In genomic region chr7:71173955-71174354, GRCh38 we compare ENCODE assay signal across 27 cellular contexts. TPM values are rescaled to one million over a fixed set of nuclear protein-coding genes. Genes with fewer than 3 reads are reported as not detected.
A peak's percentile ranks its signal among the peaks of the same experiment; 100 is the strongest.
DNase-seq lines count a peak whose midpoint lies in the region; ATAC-seq, FAIRE-seq and TF ChIP-seq lines count a peak whose summit lies in the region.
"Had no signal": no experiment of that assay in that cellular context is flagged by ENCODE, and none has a peak within 500 bp of the region (broad histone marks: within the 10 kb centered on the region; RNA-seq: fewer than 3 reads in every experiment).

No MANE protein-coding gene starts in this region.

- H4K20me1 ChIP-seq in HepG2 (ENCODE audit: insufficient read depth, low read length), result no peaks in the 10 kb centered on the region

- CTCF ChIA-PET in HepG2 (lab: Yijun Ruan, JAX; ENCODE audit: low intra/inter-chr PET ratio, low total read pairs), result no interaction called here

- H2AFZ ChIP-seq in HepG2 (ENCODE audit: low read length), result no peak overlapping the region

- H3K36me3 ChIP-seq in HepG2 (replicated peaks in 1 of 2; ENCODE audit: control insufficient read depth in 1 of 2, insufficient read depth in 2 of 2, low read length in 2 of 2) (no peaks in the 10 kb centered on the region), thyroid gland (no peaks in the 10 kb centered on the region)

- no peak for TF ChIP-seq RAD21 in HepG2 (CRISPR knock-in tag; IDR thresholded peaks at IDR 0.05)

- intact Hi-C loops in Right ventricle myocardium superior (cut with DNase I), result no loop called here
- intact Hi-C loops in Right ventricle myocardium inferior (cut with DNase I), result no loop called here
- intact Hi-C loops in HepG2 (cut with micrococcal nuclease; ENCODE audit: unreplicated experiment), result no loop called here
- intact Hi-C loops in thyroid gland (cut with DNase I), result no loop called here

- H3K9ac ChIP-seq in HepG2 (ENCODE audit: insufficient read depth, low read depth, low read length), result no peak overlapping the region

- in situ Hi-C loops in HepG2 (cut with HindIII; ENCODE audit: extremely low pct_ligation_motif_present, low pct_unique_long_range_greater_than_20kb), result no loop called here

- WGBS in HepG2 (ENCODE audit: low lambda C conversion rate), result 18% methylated on average over 5 of the region's 7 CpGs
- WGBS in thyroid gland, 2 donors, result 43 to 48% methylated on average over 7 of the region's 7 CpGs

- no peaks in the 10 kb centered on the region for H3K27me3 ChIP-seq in HepG2 (ENCODE audit: control insufficient read depth in 1 of 2, insufficient read depth in 2 of 2, low read length in 2 of 2)
- no peaks in the 10 kb centered on the region for H3K27me3 ChIP-seq in thyroid gland

- DNase-seq in Right ventricle myocardium superior, result peak; percentile 47
- DNase-seq in Right ventricle myocardium inferior (ENCODE audit: missing footprints), result no peak
- peak; percentile 11 for DNase-seq in astrocyte of the hippocampus (ENCODE audit: low read depth, low spot score)
- no peak for DNase-seq in HepG2 (ENCODE audit: low spot score)
- DNase-seq in thyroid gland, result peak; percentile 72 to 86
- DNase-seq in dermis blood vessel endothelial cell, result no peak
- DNase-seq in UCSD-AML1 (lab: John Stamatoyannopoulos, UW; ENCODE audit: unreplicated experiment), result no peak
- DNase-seq: activated CD4-positive, alpha-beta T cell treated with anti-CD3 and anti-CD28 coated beads for 1 hour; activated naive CD4-positive, alpha-beta T cell; activated T-cell treated with anti-CD3 and anti-CD28 coated beads, Interleukin-2, amount 50 U/mL, for 1 hour; Calu3; mesendoderm; naive thymus-derived CD8-positive, alpha-beta T cell; NCI-H1048; NCI-H187; NK-92 treated with Interleukin-12 subunit alpha and Interleukin-12 subunit beta, amount 100 ng/mL, for 24 hours; stimulated activated CD4-positive, alpha-beta T cell treated with anti-CD3 and anti-CD28 coated beads, Interleukin-12 subunit alpha, Interleukin-12 subunit beta, amount 100 ng/mL, for 4 hours; stimulated activated CD4-positive, alpha-beta T cell treated with anti-CD3 and anti-CD28 coated beads, Interleukin-4, amount 100 ng/mL, for 24 hours; stimulated activated naive B cell treated with anti-CD40 and anti-IgM and Interleukin-4, amounts not matched to agents 10 μg/mL and 1 μg/mL and 100 μg/mL, for 72 hours; T-cell had no signal

- TF ChIP-seq CTCF in HepG2 (CRISPR knock-in tag; IDR thresholded peaks at IDR 0.05), result no peak
- no peak for TF ChIP-seq CTCF in thyroid gland (IDR thresholded peaks at IDR 0.05)

- POLR2A ChIA-PET in HepG2 (lab: Yijun Ruan, JAX), result no interaction called here

- H3K4me3 ChIP-seq in HepG2 (replicated peaks in 1 of 3; ENCODE audit: insufficient read depth in 1 of 3, low read depth in 2 of 3, low read length in 3 of 3), result no peak overlapping the region
- no peak overlapping the region for H3K4me3 ChIP-seq in thyroid gland (replicated peaks in 1 of 3)

- no peak for FAIRE-seq in HepG2 (lab: Jason Lieb, UNC)
- FAIRE-seq: bronchial epithelial cell, endometrium, GM19239 had no signal

- no peak for TF ChIP-seq POLR2A in HepG2 (IDR thresholded peaks at IDR 0.05; ENCODE audit: insufficient read depth in 1 of 2, low read depth in 2 of 2, low read length in 2 of 2)
- no peak for TF ChIP-seq POLR2A in thyroid gland (IDR thresholded peaks at IDR 0.05)

- TF ChIP-seq EP300 in HepG2 (IDR thresholded peaks at IDR 0.05; ENCODE audit: low read depth in 2 of 2, low read length in 2 of 2) (no peak), HepG2 (CRISPR knock-in tag; IDR thresholded peaks at IDR 0.05; ENCODE audit: borderline replicate concordance) (no peak)

- no TSS peak for BruUV-seq in HepG2 (replicated peaks; lab: Mats Ljungman, UMichigan)

- H3K27ac ChIP-seq in HepG2 (ENCODE audit: extremely low read length, insufficient read depth, low read length) (no peak overlapping the region), thyroid gland (no peak overlapping the region)
- H3K27ac ChIP-seq: C4-2B, HL-60 had no signal

- H3K4me2 ChIP-seq in HepG2 (ENCODE audit: low read depth, low read length), result no peak overlapping the region

- no peaks in the 10 kb centered on the region for H3K9me3 ChIP-seq in HepG2 (ENCODE audit: low read length)
- H3K9me3 ChIP-seq in thyroid gland, result no peaks in the 10 kb centered on the region

- H3K4me1 ChIP-seq in HepG2 (ENCODE audit: insufficient read depth, low read length) (no peaks in the 10 kb centered on the region), thyroid gland (peaks cover 0 to 4% of the 10 kb centered on the region in 2 donors)

- no peaks in the 10 kb centered on the region for H3K79me2 ChIP-seq in HepG2 (ENCODE audit: insufficient read depth, low read length)

- ATAC-seq in Right ventricle myocardium superior (ENCODE audit: poor library complexity), result peak; percentile 70
- no peak for ATAC-seq in Right ventricle myocardium inferior
- ATAC-seq in HepG2, result no peak
- ATAC-seq in GM19351 (IDR thresholded peaks at IDR 0.05; ENCODE audit: unreplicated experiment), result no peak
- ATAC-seq: naive thymus-derived CD8-positive, alpha-beta T cell; right cardiac atrium; stimulated activated naive B cell treated with anti-CD40 and anti-IgM and Interleukin-4, amounts not matched to agents 10 μg/mL and 1 μg/mL and 100 μg/mL, for 72 hours; T-cell had no signal

TF ChIP-seq in HepG2, 621 proteins besides CTCF, POLR2A, EP300 and RAD21:
- peak; percentile 84; the same call in 1 of the 2 replicates for TF ChIP-seq LCORL (IDR thresholded peaks at IDR 0.05)
- no peak for TF ChIP-seq LCORL (CRISPR knock-in tag; IDR thresholded peaks at IDR 0.05)
- no peak for TF ChIP-seq ISX (CRISPR knock-in tag; conservative IDR thresholded peaks at IDR 0.05)
- no peak for TF ChIP-seq ZNF75D (CRISPR knock-in tag; IDR thresholded peaks at IDR 0.05; ENCODE audit: borderline replicate concordance)
- TF ChIP-seq, protein P1, sequence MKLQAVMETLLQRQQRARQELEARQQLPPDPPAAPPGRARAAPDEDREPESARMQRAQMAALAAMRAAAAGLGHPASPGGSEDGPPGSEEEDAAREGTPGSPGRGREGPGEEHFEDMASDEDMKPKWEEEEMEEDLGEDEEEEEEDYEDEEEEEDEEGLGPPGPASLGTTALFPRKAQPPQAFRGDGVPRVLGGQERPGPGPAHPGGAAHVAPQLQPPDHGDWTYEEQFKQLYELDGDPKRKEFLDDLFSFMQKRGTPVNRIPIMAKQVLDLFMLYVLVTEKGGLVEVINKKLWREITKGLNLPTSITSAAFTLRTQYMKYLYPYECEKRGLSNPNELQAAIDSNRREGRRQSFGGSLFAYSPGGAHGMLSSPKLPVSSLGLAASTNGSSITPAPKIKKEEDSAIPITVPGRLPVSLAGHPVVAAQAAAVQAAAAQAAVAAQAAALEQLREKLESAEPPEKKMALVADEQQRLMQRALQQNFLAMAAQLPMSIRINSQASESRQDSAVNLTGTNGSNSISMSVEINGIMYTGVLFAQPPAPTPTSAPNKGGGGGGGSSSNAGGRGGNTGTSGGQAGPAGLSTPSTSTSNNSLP (IDR thresholded peaks at IDR 0.05; ENCODE audit: low read depth, low read length), result no peak

RNA-seq across cellular contexts. Expression of gene GALNT17, which starts 42.0 kb away (rescaled TPM):
- total RNA-seq in Right ventricle myocardium superior (72.1 TPM), Right ventricle myocardium inferior (78.1 TPM), HepG2 (2016; rRNA removed; fragmentation: Illumina TruSeq; extraction: Trizol) (not detected in 2 replicates), thyroid gland (10 to 100 TPM in 3 of 4 donors, 1 to 10 TPM in 1; 5.8 to 63.8 (median 37.1) TPM), dermis blood vessel endothelial cell (not detected in 2 replicates)
- not detected in 2 replicates for total RNA-seq in HepG2 (2016; cell fraction: cytosol; rRNA removed; fragmentation: Illumina TruSeq; extraction: Trizol; ENCODE audit: low read depth)
- not detected in 2 replicates for total RNA-seq in HepG2 (2016; cell fraction: insoluble cytoplasmic fraction; rRNA removed; fragmentation: Illumina TruSeq; extraction: Trizol)
- not detected in 2 replicates for total RNA-seq in HepG2 (2016; cell fraction: membrane; rRNA removed; fragmentation: Illumina TruSeq; extraction: Trizol)
- not detected in 2 replicates for total RNA-seq in HepG2 (2016; cell fraction: nucleus; rRNA removed; fragmentation: Illumina TruSeq; extraction: Trizol)
- polyA plus RNA-seq in HepG2 (2011; rRNA removed), result not detected in 2 replicates
- not detected in 2 replicates for polyA plus RNA-seq in HepG2 (2011; cell fraction: cytosol; rRNA removed)
- polyA plus RNA-seq in HepG2 (2011; cell fraction: nucleus; rRNA removed), result not detected in 2 replicates
- polyA plus RNA-seq in HepG2 (2012), result not detected in 2 replicates
- not detected in 2 replicates for polyA plus RNA-seq in HepG2 (2016; cell fraction: cytosol; fragmentation: Illumina TruSeq; extraction: Trizol; ENCODE audit: low read depth)
- polyA plus RNA-seq in HepG2 (2016; cell fraction: insoluble cytoplasmic fraction; fragmentation: Illumina TruSeq; extraction: Trizol; ENCODE audit: low read depth), result not detected in 2 replicates
- not detected in 2 replicates for polyA plus RNA-seq in HepG2 (2016; cell fraction: membrane; fragmentation: Illumina TruSeq; extraction: Trizol; ENCODE audit: low read depth)
- not detected in 2 replicates for polyA plus RNA-seq in HepG2 (2016; cell fraction: nucleus; fragmentation: Illumina TruSeq; extraction: Trizol; ENCODE audit: insufficient read depth, low read depth)
- not detected in 2 replicates for polyA minus RNA-seq in HepG2 (2011; rRNA and poly(A)+ RNA removed; ENCODE audit: low replicate concordance)
- not detected in 2 replicates for polyA minus RNA-seq in HepG2 (2011; cell fraction: cytosol; rRNA and poly(A)+ RNA removed)
- not detected in 2 replicates for polyA minus RNA-seq in HepG2 (2011; cell fraction: nucleus; rRNA and poly(A)+ RNA removed)
- total RNA-seq: bronchial epithelial cell; Calu3; naive thymus-derived CD8-positive, alpha-beta T cell had no signal
- polyA plus RNA-seq: naive thymus-derived CD8-positive, alpha-beta T cell had no signal

Comparison
In these comparisons a context has a peak if more than half of its experiments do, and no peak if none do; other contexts are left out.
1. DNase-seq: peak in Right ventricle myocardium superior (single experiment), astrocyte of the hippocampus (single experiment) and thyroid gland (2 of 2); none in Right ventricle myocardium inferior (single experiment), HepG2 (single experiment), dermis blood vessel endothelial cell (single experiment) and UCSD-AML1 (single experiment).